In the genomic region with DNA sequence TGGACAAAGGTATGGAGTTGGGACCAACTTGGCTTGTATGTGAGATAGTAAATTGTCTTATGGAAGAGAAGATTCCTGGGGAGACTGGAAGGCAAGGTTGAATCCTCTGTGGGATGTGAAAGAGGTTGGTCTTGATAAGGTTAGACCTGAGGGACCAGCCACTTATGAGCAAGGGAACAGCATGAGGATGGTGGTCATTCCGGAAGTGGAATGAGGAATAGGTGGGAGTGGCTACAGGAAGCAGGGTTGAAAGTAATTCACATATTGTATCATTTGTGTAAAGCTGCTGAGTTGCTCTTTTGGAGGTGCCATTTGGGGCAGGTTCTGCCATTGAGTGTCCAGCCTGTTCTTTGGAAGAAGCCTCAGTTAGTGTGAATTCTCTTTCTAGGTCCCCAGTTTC, we compare ENCODE assay signal across 18 cellular contexts. TPM values are rescaled to one million over a fixed set of nuclear protein-coding genes. Genes with fewer than 3 reads are reported as not detected.
A peak's percentile ranks its signal among the peaks of the same experiment; 100 is the strongest.
DNase-seq lines count a peak whose midpoint lies in the region; ATAC-seq and TF ChIP-seq lines count a peak whose summit lies in the region.
"Had no signal": no experiment of that assay in that cellular context is flagged by ENCODE, and none has a peak within 500 bp of the region (broad histone marks: within the 10 kb centered on the region; RNA-seq: fewer than 3 reads in every experiment).

No MANE protein-coding gene starts in this region.

- H3K27me3 Mint-ChIP-seq in chondrocyte (ENCODE audit: low read depth) = no peaks in the 10 kb centered on the region
- H3K27me3 Mint-ChIP-seq in type B pancreatic cell = no peaks in the 10 kb centered on the region
- H3K27me3 Mint-ChIP-seq: CD8-positive, alpha-beta memory T cell had no signal

- no peaks in the 10 kb centered on the region for H3K36me3 Mint-ChIP-seq in chondrocyte (ENCODE audit: low read depth)
- no peaks in the 10 kb centered on the region for H3K36me3 Mint-ChIP-seq in type B pancreatic cell

- intact Hi-C loops in left ventricle myocardium superior (cut with micrococcal nuclease) = no loop called here
- intact Hi-C loops in gastrocnemius medialis (cut with DNase I; ENCODE audit: low total_unique reads) = loop anchor here (5.0 kb wide), 1 partner anchor 66 kb away; no protein-coding TSS in a partner anchor

- no peak overlapping the region for H3K4me3 ChIP-seq in SJCRH30
- peak overlapping the region; percentile 18 to 32 (median 24) for H3K4me3 ChIP-seq in gastrocnemius medialis
- H3K4me3 ChIP-seq: testis had no signal

- peak; percentile 2 for ATAC-seq in left ventricle myocardium superior
- peak; percentile 9 to 21 for ATAC-seq in gastrocnemius medialis

- no peak for TF ChIP-seq CTCF in gastrocnemius medialis (IDR thresholded peaks at IDR 0.05 in 4 of 5, conservative IDR thresholded peaks at IDR 0.05 in 1 of 5)
- TF ChIP-seq CTCF in chondrocyte (IDR thresholded peaks at IDR 0.05) = no peak
- no peak for TF ChIP-seq CTCF in type B pancreatic cell (conservative IDR thresholded peaks at IDR 0.05)

- DNase-seq in NCI-H1092 treated with DMSO at 0.1 percent for 48 hours (lab: John Stamatoyannopoulos, UW) (peak; percentile 58), NCI-H1092 (lab: John Stamatoyannopoulos, UW) (no peak), SJCRH30 (no peak), left ventricle myocardium superior (no peak), gastrocnemius medialis (no peak), chondrocyte (ENCODE audit: low spot score) (no peak), NCI-H2196 (lab: John Stamatoyannopoulos, UW; ENCODE audit: unreplicated experiment) (no peak), type B pancreatic cell (ENCODE audit: extremely low spot score, unreplicated experiment) (no peak)
- DNase-seq: CD8-positive, alpha-beta memory T cell; DMS153; small intestine; stimulated activated CD4-positive, alpha-beta T cell treated with anti-CD3 and anti-CD28 coated beads, Interleukin-2, amount 100 ng/mL, for 48 hours; stimulated activated naive CD4-positive, alpha-beta T cell had no signal

- no peaks in the 10 kb centered on the region for H3K27me3 ChIP-seq in SJCRH30
- no peaks in the 10 kb centered on the region for H3K27me3 ChIP-seq in gastrocnemius medialis
- H3K27me3 ChIP-seq: testis had no signal

- H3K9me3 Mint-ChIP-seq in chondrocyte (ENCODE audit: low read depth) = no peaks in the 10 kb centered on the region
- peaks cover 3% of the 10 kb centered on the region for H3K9me3 Mint-ChIP-seq in type B pancreatic cell
- H3K9me3 Mint-ChIP-seq: activated T-helper 2 cell treated with anti-CD3 and anti-CD28 coated beads, Interferon-gamma antibody, Interleukin-2, Interleukin-4, amounts not matched to agents 10 μg/mL and 5 μg/mL and 100 μg/mL, durations not matched to agents 14 hours and 24 hours and 36 hours; CD8-positive, alpha-beta memory T cell; nephron; T-helper 2 cell treated with Interferon-gamma antibody and Interleukin-4, amounts not matched to agents 5 μg/mL and 100 μg/mL, for 36 hours had no signal

- H3K4me3 Mint-ChIP-seq in chondrocyte (ENCODE audit: unreplicated experiment) (no peak overlapping the region), type B pancreatic cell (no peak overlapping the region)
- H3K4me3 Mint-ChIP-seq: CD8-positive, alpha-beta memory T cell; nephron; T-helper 2 cell treated with Interferon-gamma antibody and Interleukin-4, amounts not matched to agents 5 μg/mL and 100 μg/mL, for 36 hours had no signal

- H3K9me3 ChIP-seq in SJCRH30 (replicated peaks) = no peaks in the 10 kb centered on the region
- H3K9me3 ChIP-seq in gastrocnemius medialis = no peaks in the 10 kb centered on the region
- H3K9me3 ChIP-seq: testis had no signal

- H3K36me3 ChIP-seq in SJCRH30 (no peaks in the 10 kb centered on the region), gastrocnemius medialis (no peaks in the 10 kb centered on the region)

- H3K27ac Mint-ChIP-seq in chondrocyte (ENCODE audit: unreplicated experiment) = no peak overlapping the region
- no peak overlapping the region for H3K27ac Mint-ChIP-seq in type B pancreatic cell
- H3K27ac Mint-ChIP-seq: activated T-helper 2 cell treated with anti-CD3 and anti-CD28 coated beads, Interferon-gamma antibody, Interleukin-2, Interleukin-4, amounts not matched to agents 10 μg/mL and 5 μg/mL and 100 μg/mL, durations not matched to agents 14 hours and 24 hours and 36 hours; T-helper 2 cell treated with Interferon-gamma antibody and Interleukin-4, amounts not matched to agents 5 μg/mL and 100 μg/mL, for 36 hours had no signal

- in situ Hi-C loops in gastrocnemius medialis (cut with MboI; ENCODE audit: low sequenced_read_pairs in 4 of 4) = no loop called here

- H3K27ac ChIP-seq in SJCRH30 (peak overlapping the region; percentile 14), gastrocnemius medialis (peak overlapping the region; percentile 86 to 98 (median 94))
- H3K27ac ChIP-seq: 22Rv1 had no signal

- H3K4me1 Mint-ChIP-seq in chondrocyte (ENCODE audit: low read depth) (peaks cover 26% of the 10 kb centered on the region), type B pancreatic cell (ENCODE audit: unreplicated experiment) (peaks cover 30% of the 10 kb centered on the region)

- peaks cover 11% of the 10 kb centered on the region for H3K4me1 ChIP-seq in SJCRH30
- peaks cover 94 to 97% of the 10 kb centered on the region in 2 donors for H3K4me1 ChIP-seq in gastrocnemius medialis

- TF ChIP-seq POLR2A in gastrocnemius medialis (IDR thresholded peaks at IDR 0.05) = no peak

RNA-seq across cellular contexts. Expression of a gene that starts 13.2 kb away (rescaled TPM):
- total RNA-seq in SJCRH30 (2014; rRNA removed; shearing (Covaris generic)) = 12.0 and 14.5 TPM in 2 replicates
- 156 TPM for total RNA-seq in left ventricle myocardium superior
- 100 to 1,000 TPM; 117 to 453 (median 249) TPM for total RNA-seq in gastrocnemius medialis
- 12.7 to 17.2 TPM (median 14.2 TPM) in 3 replicates for total RNA-seq in chondrocyte
- 5.4 and 18.3 TPM in 2 replicates for total RNA-seq in type B pancreatic cell (ENCODE audit: low replicate concordance)
